Comparison of ENCODE assay signal across 25 cellular contexts in genomic region chr11:1271927-1272326, GRCh38. TPM values are rescaled to one million over a fixed set of nuclear protein-coding genes. Genes with fewer than 3 reads are reported as not detected.
A peak's percentile ranks its signal among the peaks of the same experiment; 100 is the strongest.
DNase-seq lines count a peak whose midpoint lies in the region; ATAC-seq and TF ChIP-seq lines count a peak whose summit lies in the region.
"Had no signal": no experiment of that assay in that cellular context is flagged by ENCODE, and none has a peak within 500 bp of the region (broad histone marks: within the 10 kb centered on the region; RNA-seq: fewer than 3 reads in every experiment).

No MANE protein-coding gene starts in this region.

- no peak for TF ChIP-seq CTCF in right atrium auricular region (IDR thresholded peaks at IDR 0.05)
- no peak for TF ChIP-seq CTCF in endodermal cell (conservative IDR thresholded peaks at IDR 0.05)
- no peak for TF ChIP-seq CTCF in spleen (IDR thresholded peaks at IDR 0.05 in 8 of 11, conservative IDR thresholded peaks at IDR 0.05 in 3 of 11)

- H3K4me3 ChIP-seq in right atrium auricular region (no peak overlapping the region), BLaER1 (no peak overlapping the region), endodermal cell (ENCODE audit: low read length) (no peak overlapping the region), spleen (no peak overlapping the region)
- H3K4me3 ChIP-seq: HAP-1, PC-9 had no signal

- 92 to 95% methylated on average over 12 to 26 of the region's 30 CpGs for WGBS in endodermal cell (ENCODE audit: insufficient coverage in 1 of 2, insufficient read length in 1 of 2), 2 experiments
- 85 to 99% (median 93%) methylated on average over 12 to 30 of the region's 30 CpGs for WGBS in spleen, 5 donors

- no peaks in the 10 kb centered on the region for H3K9me3 ChIP-seq in right atrium auricular region
- peaks cover 6% of the 10 kb centered on the region for H3K9me3 ChIP-seq in BLaER1
- H3K9me3 ChIP-seq in endodermal cell (ENCODE audit: control insufficient read depth, low read length) = no peaks in the 10 kb centered on the region
- H3K9me3 ChIP-seq in spleen = no peaks in the 10 kb centered on the region
- H3K9me3 ChIP-seq: HAP-1 had no signal

- peaks cover 3% of the 10 kb centered on the region for H3K4me1 Mint-ChIP-seq in endodermal cell

- H3K27me3 Mint-ChIP-seq in endodermal cell (ENCODE audit: insufficient read depth) = no peaks in the 10 kb centered on the region
- H3K27me3 Mint-ChIP-seq: CD4-positive, CD25-positive, alpha-beta regulatory T cell had no signal

- H3K36me3 Mint-ChIP-seq in endodermal cell (ENCODE audit: low read depth) = peaks cover 19% of the 10 kb centered on the region

- H3K4me3 Mint-ChIP-seq in endodermal cell = no peak overlapping the region
- H3K4me3 Mint-ChIP-seq: CD4-positive, CD25-positive, alpha-beta regulatory T cell; HFFc6 had no signal

- H3K36me3 ChIP-seq in right atrium auricular region = peaks cover 15% of the 10 kb centered on the region
- peaks cover 19% of the 10 kb centered on the region for H3K36me3 ChIP-seq in BLaER1
- H3K36me3 ChIP-seq in endodermal cell (ENCODE audit: control insufficient read depth, insufficient read depth, low read length) = peaks cover 10% of the 10 kb centered on the region
- H3K36me3 ChIP-seq in spleen = peaks cover 0 to 54% (median 32%) of the 10 kb centered on the region in 6 donors
- H3K36me3 ChIP-seq: HAP-1 had no signal

- peaks cover 2% of the 10 kb centered on the region for H3K9me3 Mint-ChIP-seq in endodermal cell
- H3K9me3 Mint-ChIP-seq: HFFc6 had no signal

- peaks cover 0 to 27% of the 10 kb centered on the region in 2 donors for H3K4me1 ChIP-seq in right atrium auricular region
- H3K4me1 ChIP-seq in BLaER1 = peaks cover 51% of the 10 kb centered on the region
- no peaks in the 10 kb centered on the region for H3K4me1 ChIP-seq in endodermal cell (ENCODE audit: control insufficient read depth, insufficient read depth, low read length)
- H3K4me1 ChIP-seq in spleen = no peaks in the 10 kb centered on the region
- H3K4me1 ChIP-seq: HAP-1 had no signal

- H3K27ac Mint-ChIP-seq in endodermal cell = no peak overlapping the region
- H3K27ac Mint-ChIP-seq: CD4-positive, CD25-positive, alpha-beta regulatory T cell; HFFc6 had no signal

- intact Hi-C loops in Right ventricle myocardium superior (cut with DNase I) = no loop called here
- intact Hi-C loops in spleen (cut with DNase I; ENCODE audit: low total_unique reads) = no loop called here

- DNase-seq in Right ventricle myocardium superior = peak; percentile 33
- DNase-seq in right atrium auricular region (ENCODE audit: low spot score) = no peak
- DNase-seq in endodermal cell = no peak
- peak; percentile 68 for DNase-seq in spleen
- no peak for DNase-seq in cortex of kidney (lab: John Stamatoyannopoulos, UW)
- DNase-seq in stimulated activated CD8-positive, alpha-beta memory T cell treated with anti-CD3 and anti-CD28 coated beads, Interleukin-4, amount 100 ng/mL, for 48 hours = no peak
- DNase-seq in activated CD4-positive, alpha-beta T cell treated with anti-CD3 and anti-CD28 coated beads, Interleukin-2, amount 50 U/mL, for 4 hours = no peak
- DNase-seq: 8988T; CD4-positive, CD25-positive, alpha-beta regulatory T cell; DMS153; DND-41; GOT3; HFFc6; IMR-90; MM.1S; NCI-H2029; NCI-H2227 treated with DMSO at 0.1 percent for 48 hours; NCI-H526 treated with DMSO at 0.1 percent for 48 hours; PC-9; SHP77 had no signal

- no peak overlapping the region for H3K27ac ChIP-seq in right atrium auricular region
- 0 out of 2 replicates have a peak overlapping the region, but pooled peaks have one; percentile 4 for H3K27ac ChIP-seq in BLaER1
- H3K27ac ChIP-seq in endodermal cell (ENCODE audit: low read depth, low read length) = peak overlapping the region; percentile 68
- no peak overlapping the region for H3K27ac ChIP-seq in spleen
- H3K27ac ChIP-seq: KMS-11, PC-9 had no signal

- H3K9ac ChIP-seq in BLaER1 = 0 out of 2 replicates have a peak overlapping the region, but pooled peaks have one; percentile 6
- no peak overlapping the region for H3K9ac ChIP-seq in endodermal cell (ENCODE audit: extremely low read depth, low read length, poor library complexity, severe bottlenecking)
- H3K9ac ChIP-seq: KMS-11 had no signal

- no peak for TF ChIP-seq POLR2A in spleen (IDR thresholded peaks at IDR 0.05)

- ATAC-seq in Right ventricle myocardium superior (ENCODE audit: poor library complexity) = no peak

- H3K27me3 ChIP-seq in right atrium auricular region = no peaks in the 10 kb centered on the region
- no peaks in the 10 kb centered on the region for H3K27me3 ChIP-seq in BLaER1
- H3K27me3 ChIP-seq in endodermal cell (ENCODE audit: control insufficient read depth, insufficient read depth, low read length, poor library complexity, severe bottlenecking) = no peaks in the 10 kb centered on the region
- H3K27me3 ChIP-seq in spleen (replicated peaks in 1 of 7) = no peaks in the 10 kb centered on the region

- no peak overlapping the region for H3K4me2 ChIP-seq in BLaER1
- H3K4me2 ChIP-seq: KMS-11, PC-9 had no signal

- H4K20me1 ChIP-seq in BLaER1 = peaks cover 32% of the 10 kb centered on the region

RNA-seq across cellular contexts. Expression of gene TOLLIP, which starts 37.5 kb away (rescaled TPM):
- total RNA-seq in Right ventricle myocardium superior (49.9 TPM), right atrium auricular region (10 to 100 TPM; 29.6 to 41.0 TPM), endodermal cell (10 to 100 TPM; 34.3 to 37.4 TPM), spleen (10 to 100 TPM; 44.3 to 67.4 (median 59.8) TPM)
- polyA plus RNA-seq in endodermal cell (2013, experiment 1 of 2) = 21.1 TPM
- polyA plus RNA-seq in endodermal cell (2013, experiment 2 of 2) = 19.8 TPM
- polyA plus RNA-seq in spleen = 10 to 100 TPM; 16.1 to 35.8 (median 18.7) TPM

RNA-seq across cellular contexts. Expression of gene MUC5B, which starts 49.1 kb away (rescaled TPM):
- total RNA-seq in Right ventricle myocardium superior (not detected), right atrium auricular region (not detected), endodermal cell (not detected), spleen (under 1 TPM in 1 of 7 donors, not detected in 6; 0.09 TPM)
- polyA plus RNA-seq in endodermal cell (2013, experiment 1 of 2) = 0.04 TPM
- 0.04 TPM for polyA plus RNA-seq in endodermal cell (2013, experiment 2 of 2)
- under 1 TPM in 2 of 3 donors, not detected in 1; under 0.01 TPM for polyA plus RNA-seq in spleen
- total RNA-seq: CD4-positive, CD25-positive, alpha-beta regulatory T cell; HFFc6; IMR-90; RPMI7951 had no signal
- polyA plus RNA-seq: BJ; CD4-positive, CD25-positive, alpha-beta regulatory T cell; IMR-90 had no signal

Comparison
In these comparisons a context has a peak if more than half of its experiments do, and no peak if none do; other contexts are left out.
1. DNase-seq: peak in Right ventricle myocardium superior (single experiment) and spleen (single experiment); none in right atrium auricular region (single experiment), endodermal cell (single experiment), cortex of kidney (single experiment), stimulated activated CD8-positive, alpha-beta memory T cell treated with anti-CD3 and anti-CD28 coated beads, Interleukin-4, amount 100 ng/mL, for 48 hours (single experiment) and activated CD4-positive, alpha-beta T cell treated with anti-CD3 and anti-CD28 coated beads, Interleukin-2, amount 50 U/mL, for 4 hours (0 of 2).
2. H3K27ac ChIP-seq: peak in BLaER1 (single experiment) and endodermal cell (single experiment); none in right atrium auricular region (0 of 2) and spleen (0 of 8).